Comparison of ENCODE assay signal across 22 cellular contexts in the genomic region with DNA sequence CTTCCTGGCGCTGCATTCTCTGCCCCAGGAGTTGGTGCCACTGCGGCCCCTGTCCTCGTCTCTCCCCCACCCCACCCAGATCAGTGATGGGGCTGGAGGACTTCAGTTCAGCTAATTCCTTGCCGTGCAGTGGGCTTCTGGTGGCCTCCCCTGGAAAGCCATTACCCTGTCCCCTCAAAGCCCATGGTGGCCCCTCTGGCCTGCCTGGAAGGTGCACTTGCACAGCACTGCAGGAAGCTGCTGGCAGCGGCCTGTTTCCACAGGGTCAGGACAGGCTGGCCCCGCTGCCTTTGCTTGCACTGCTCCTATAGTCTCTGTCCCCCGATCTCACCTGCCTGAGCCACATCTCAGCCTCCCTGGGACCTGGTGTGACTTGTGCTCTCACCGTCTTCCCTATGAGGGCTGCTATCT.
A peak's percentile ranks its signal among the peaks of the same experiment; 100 is the strongest.
DNase-seq lines count a peak whose midpoint lies in the region; ATAC-seq, FAIRE-seq and TF ChIP-seq lines count a peak whose summit lies in the region.
"Had no signal": no experiment of that assay in that cellular context is flagged by ENCODE, and none has a peak within 500 bp of the region (broad histone marks: within the 10 kb centered on the region; RNA-seq: fewer than 3 reads in every experiment).

No MANE protein-coding gene starts in this region.

- peaks cover 6% of the 10 kb centered on the region for H3K4me1 Mint-ChIP-seq in central memory CD8-positive, alpha-beta T cell
- no peaks in the 10 kb centered on the region for H3K4me1 Mint-ChIP-seq in neural crest cell
- H3K4me1 Mint-ChIP-seq: activated CD4-positive, alpha-beta T cell treated with anti-CD3 and anti-CD28 coated beads, Interleukin-2, amount 10 ng/mL, durations not matched to agents 7 days and 5 days; activated naive CD8-positive, alpha-beta T cell treated with anti-CD3 and anti-CD28 coated beads for 36 hours; endodermal cell; neural progenitor cell had no signal

- H3K36me3 ChIP-seq in colonic mucosa: peaks cover 4% of the 10 kb centered on the region
- H3K36me3 ChIP-seq: neural progenitor cell had no signal

- no peaks in the 10 kb centered on the region for H3K9me3 ChIP-seq in colonic mucosa
- H3K9me3 ChIP-seq: esophagus squamous epithelium, suprapubic skin had no signal

- H3K27me3 ChIP-seq in colonic mucosa: no peaks in the 10 kb centered on the region
- H3K27me3 ChIP-seq: esophagus squamous epithelium, neural progenitor cell, suprapubic skin had no signal

- intact Hi-C loops in colonic mucosa (cut with DNase I): loop anchor here (10.0 kb wide), 1 partner anchor 253 kb away; a partner anchor contains a TSS

- H3K27ac Mint-ChIP-seq in central memory CD8-positive, alpha-beta T cell (ENCODE audit: low read depth): peak overlapping the region; percentile 32
- peak overlapping the region; percentile 27 for H3K27ac Mint-ChIP-seq in neural crest cell (ENCODE audit: unreplicated experiment)
- H3K27ac Mint-ChIP-seq: activated CD4-positive, alpha-beta T cell treated with anti-CD3 and anti-CD28 coated beads, Interleukin-2, amount 10 ng/mL, durations not matched to agents 7 days and 5 days; activated naive CD8-positive, alpha-beta T cell treated with anti-CD3 and anti-CD28 coated beads for 36 hours; endodermal cell; neural progenitor cell had no signal

- H3K4me1 ChIP-seq in colonic mucosa: peaks cover 4% of the 10 kb centered on the region
- H3K4me1 ChIP-seq: neural progenitor cell, suprapubic skin had no signal

- no peak overlapping the region for H3K4me3 Mint-ChIP-seq in central memory CD8-positive, alpha-beta T cell
- no peak overlapping the region for H3K4me3 Mint-ChIP-seq in neural crest cell
- H3K4me3 Mint-ChIP-seq: activated CD4-positive, alpha-beta T cell treated with anti-CD3 and anti-CD28 coated beads, Interleukin-2, amount 10 ng/mL, durations not matched to agents 7 days and 5 days; activated naive CD8-positive, alpha-beta T cell treated with anti-CD3 and anti-CD28 coated beads for 36 hours; endodermal cell; neural progenitor cell; T-helper 2 cell treated with Interferon-gamma antibody and Interleukin-4, amounts not matched to agents 5 μg/mL and 100 μg/mL, for 36 hours had no signal

- peaks cover 54% of the 10 kb centered on the region for H3K36me3 Mint-ChIP-seq in central memory CD8-positive, alpha-beta T cell (ENCODE audit: insufficient read depth)
- peaks cover 2% of the 10 kb centered on the region for H3K36me3 Mint-ChIP-seq in neural crest cell (ENCODE audit: low read depth)

- no peaks in the 10 kb centered on the region for H3K9me3 Mint-ChIP-seq in central memory CD8-positive, alpha-beta T cell
- H3K9me3 Mint-ChIP-seq in neural crest cell: no peaks in the 10 kb centered on the region
- H3K9me3 Mint-ChIP-seq: activated CD4-positive, alpha-beta T cell treated with anti-CD3 and anti-CD28 coated beads, Interleukin-2, amount 10 ng/mL, durations not matched to agents 7 days and 5 days; activated naive CD8-positive, alpha-beta T cell treated with anti-CD3 and anti-CD28 coated beads for 36 hours; endodermal cell; neural progenitor cell; T-helper 2 cell treated with Interferon-gamma antibody and Interleukin-4, amounts not matched to agents 5 μg/mL and 100 μg/mL, for 36 hours had no signal

- no peak overlapping the region for H3K4me3 ChIP-seq in colonic mucosa
- H3K4me3 ChIP-seq: esophagus squamous epithelium, neural progenitor cell, suprapubic skin had no signal

- TF ChIP-seq CTCF in neural crest cell (conservative IDR thresholded peaks at IDR 0.05) (no peak), colonic mucosa (IDR thresholded peaks at IDR 0.05) (no peak)

- H3K27me3 Mint-ChIP-seq in central memory CD8-positive, alpha-beta T cell: no peaks in the 10 kb centered on the region
- no peaks in the 10 kb centered on the region for H3K27me3 Mint-ChIP-seq in neural crest cell (ENCODE audit: low read depth)
- H3K27me3 Mint-ChIP-seq: activated CD4-positive, alpha-beta T cell treated with anti-CD3 and anti-CD28 coated beads, Interleukin-2, amount 10 ng/mL, durations not matched to agents 7 days and 5 days; activated naive CD8-positive, alpha-beta T cell treated with anti-CD3 and anti-CD28 coated beads for 36 hours had no signal

- no peak for ATAC-seq in central memory CD8-positive, alpha-beta T cell (replicated peaks; ENCODE audit: extremely low read depth, poor library complexity, severe bottlenecking)

- no peak for FAIRE-seq in frontal cortex (lab: Jason Lieb, UNC)
- FAIRE-seq: colon, HTR-8/SVneo had no signal

- no peak overlapping the region for H3K27ac ChIP-seq in colonic mucosa
- H3K27ac ChIP-seq: 22Rv1, esophagus squamous epithelium, KMS-11, neural progenitor cell, suprapubic skin had no signal

- peak; percentile 37 for DNase-seq in NCI-H1092 treated with DMSO at 0.1 percent for 48 hours (lab: John Stamatoyannopoulos, UW)
- DNase-seq in NCI-H1092 (lab: John Stamatoyannopoulos, UW): no peak
- peak; percentile 37 for DNase-seq in COLO668 (lab: John Stamatoyannopoulos, UW; ENCODE audit: unreplicated experiment)
- DNase-seq in central memory CD8-positive, alpha-beta T cell (ENCODE audit: low spot score in 2 of 2): no peak
- DNase-seq in neural crest cell (ENCODE audit: low read depth, low spot score): no peak
- DNase-seq in NCI-H82 treated with DMSO at 0.1 percent for 48 hours (lab: John Stamatoyannopoulos, UW; ENCODE audit: unreplicated experiment): no peak
- DNase-seq in colonic mucosa: no peak
- DNase-seq in frontal cortex (ENCODE audit: low spot score in 2 of 2): no peak
- DNase-seq: activated CD4-positive, alpha-beta T cell treated with anti-CD3 and anti-CD28 coated beads, Interleukin-2, amount 10 ng/mL, durations not matched to agents 7 days and 5 days; activated naive CD8-positive, alpha-beta T cell treated with anti-CD3 and anti-CD28 coated beads for 36 hours; AML-193; DMS79 treated with DMSO at 0.1 percent for 48 hours; endodermal cell; esophagus squamous epithelium; stimulated activated CD8-positive, alpha-beta memory T cell treated with anti-CD3 and anti-CD28 coated beads, Interleukin-4, amount 100 ng/mL, for 48 hours had no signal

- peak overlapping the region in 1 of 2 donors; percentile 26 for H3K9ac ChIP-seq in colonic mucosa (ENCODE audit: low read depth in 2 of 2, low read length in 2 of 2)
- H3K9ac ChIP-seq: KMS-11, neural progenitor cell had no signal

Comparison
In these comparisons a context has a peak if more than half of its experiments do, and no peak if none do; other contexts are left out.
1. DNase-seq: peak in NCI-H1092 treated with DMSO at 0.1 percent for 48 hours (single experiment) and COLO668 (single experiment); none in NCI-H1092 (single experiment), central memory CD8-positive, alpha-beta T cell (0 of 2), neural crest cell (single experiment), NCI-H82 treated with DMSO at 0.1 percent for 48 hours (single experiment), colonic mucosa (single experiment) and frontal cortex (0 of 2).